Comparison of ENCODE assay signal across 23 cellular contexts in the genomic region with DNA sequence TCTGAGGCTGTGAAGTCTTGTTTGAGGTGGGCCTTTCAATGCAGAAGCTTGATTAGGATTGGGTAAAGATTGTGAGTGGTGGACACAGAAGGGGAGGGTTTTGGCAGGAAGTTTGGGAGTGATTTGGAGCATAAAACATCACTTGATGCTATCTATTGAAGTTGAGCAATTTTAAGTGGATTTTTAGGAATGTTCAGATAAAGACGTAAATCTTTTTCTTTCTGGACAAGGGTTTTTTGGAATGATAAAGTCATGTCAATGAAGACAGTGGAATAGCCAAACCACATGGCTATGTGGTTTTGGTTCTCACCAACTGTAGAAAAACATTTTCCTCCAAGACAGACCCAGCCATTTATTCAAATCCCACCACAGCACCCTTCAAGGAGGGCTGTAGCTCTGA.
A peak's percentile ranks its signal among the peaks of the same experiment; 100 is the strongest.
DNase-seq lines count a peak whose midpoint lies in the region; ATAC-seq, FAIRE-seq and TF ChIP-seq lines count a peak whose summit lies in the region.
"Had no signal": no experiment of that assay in that cellular context is flagged by ENCODE, and none has a peak within 500 bp of the region (broad histone marks: within the 10 kb centered on the region; RNA-seq: fewer than 3 reads in every experiment).

No MANE protein-coding gene starts in this region.

- TF ChIP-seq RAD21 in IMR-90 (IDR thresholded peaks at IDR 0.05; ENCODE audit: low read length): no peak

- H3K4me3 Mint-ChIP-seq in astrocyte (ENCODE audit: unreplicated experiment): no peak overlapping the region
- no peak overlapping the region for H3K4me3 Mint-ChIP-seq in T-helper 2 cell treated with Interferon-gamma antibody and Interleukin-4, amounts not matched to agents 5 μg/mL and 100 μg/mL, for 36 hours
- no peak overlapping the region for H3K4me3 Mint-ChIP-seq in activated naive CD4-positive, alpha-beta T cell treated with anti-CD3 and anti-CD28 coated beads, Interleukin-2, amount 10 ng/mL, durations not matched to agents 7 days and 5 days
- H3K4me3 Mint-ChIP-seq: B cell; CD4-positive, CD25-positive, alpha-beta regulatory T cell; CD8-positive, alpha-beta T cell had no signal

- no peak overlapping the region for H3K18ac ChIP-seq in IMR-90 (ENCODE audit: low read depth, low read length)

- dilution Hi-C loops in IMR-90 (cut with HindIII; ENCODE audit: low sequenced_read_pairs, unreplicated experiment): no loop called here

- H2BK120ac ChIP-seq in IMR-90 (ENCODE audit: low read depth, low read length): peak overlapping the region; percentile 32; the same call in 1 of the 2 replicates

- H3K9me3 Mint-ChIP-seq in astrocyte (ENCODE audit: unreplicated experiment): peaks cover 10% of the 10 kb centered on the region
- H3K9me3 Mint-ChIP-seq in T-helper 2 cell treated with Interferon-gamma antibody and Interleukin-4, amounts not matched to agents 5 μg/mL and 100 μg/mL, for 36 hours: no peaks in the 10 kb centered on the region
- H3K9me3 Mint-ChIP-seq in activated naive CD4-positive, alpha-beta T cell treated with anti-CD3 and anti-CD28 coated beads, Interleukin-2, amount 10 ng/mL, durations not matched to agents 7 days and 5 days: no peaks in the 10 kb centered on the region
- H3K9me3 Mint-ChIP-seq: CD8-positive, alpha-beta T cell had no signal

- H2AK5ac ChIP-seq in IMR-90 (ENCODE audit: low read depth, low read length): no peak overlapping the region

- H3K4ac ChIP-seq in IMR-90 (ENCODE audit: low read depth, low read length): 0 out of 2 replicates have a peak overlapping the region, but pooled peaks have one; percentile 19

- no peak for FAIRE-seq in astrocyte (lab: Jason Lieb, UNC)
- FAIRE-seq: GM12878, GM19239, H1 had no signal

- H3K27ac ChIP-seq in IMR-90 (ENCODE audit: insufficient read depth, low read length) (no peak overlapping the region), astrocyte (ENCODE audit: low read depth, low read length) (no peak overlapping the region)
- H3K27ac ChIP-seq: BLaER1, C4-2B, GM23248 had no signal

- no peak overlapping the region for H2BK15ac ChIP-seq in IMR-90 (ENCODE audit: low read depth, low read length)

- H3K79me1 ChIP-seq in IMR-90 (ENCODE audit: low read depth in 1 of 2, low read length in 2 of 2): no peaks in the 10 kb centered on the region

- in situ Hi-C loops in IMR-90 (cut with MboI; ENCODE audit: low sequenced_read_pairs): no loop called here

- no peak overlapping the region for H3K4me3 ChIP-seq in IMR-90 (ENCODE audit: insufficient read depth, low read depth, low read length)
- H3K4me3 ChIP-seq in astrocyte (ENCODE audit: insufficient read depth, low read depth, low read length): no peak overlapping the region
- H3K4me3 ChIP-seq in fibroblast of the aortic adventitia (ENCODE audit: low read depth, low read length): no peak overlapping the region
- H3K4me3 ChIP-seq: BLaER1, GM12878, GM23248 had no signal

- no peak overlapping the region for H3K4me2 ChIP-seq in IMR-90 (ENCODE audit: low read depth, low read length)
- no peak overlapping the region for H3K4me2 ChIP-seq in astrocyte (ENCODE audit: low read length)
- H3K4me2 ChIP-seq: BLaER1 had no signal

- peaks cover 15% of the 10 kb centered on the region for H3K4me1 Mint-ChIP-seq in astrocyte (ENCODE audit: low read depth, unreplicated experiment)
- no peaks in the 10 kb centered on the region for H3K4me1 Mint-ChIP-seq in T-helper 2 cell treated with Interferon-gamma antibody and Interleukin-4, amounts not matched to agents 5 μg/mL and 100 μg/mL, for 36 hours (ENCODE audit: low read depth)
- no peaks in the 10 kb centered on the region for H3K4me1 Mint-ChIP-seq in activated naive CD4-positive, alpha-beta T cell treated with anti-CD3 and anti-CD28 coated beads, Interleukin-2, amount 10 ng/mL, durations not matched to agents 7 days and 5 days
- H3K4me1 Mint-ChIP-seq: B cell; CD4-positive, CD25-positive, alpha-beta regulatory T cell had no signal

- no peak overlapping the region for H3K56ac ChIP-seq in IMR-90 (ENCODE audit: extremely low read depth, insufficient read depth, low read length)

- H3K27me3 ChIP-seq in IMR-90 (ENCODE audit: control insufficient read depth, insufficient read depth, low read length) (no peaks in the 10 kb centered on the region), astrocyte (ENCODE audit: insufficient read depth, low read length) (no peaks in the 10 kb centered on the region)
- H3K27me3 ChIP-seq: BLaER1 had no signal

- H2AK9ac ChIP-seq in IMR-90 (replicated peaks; ENCODE audit: low read depth, low read length, poor library complexity): no peak overlapping the region

- intact Hi-C loops in IMR-90 (cut with micrococcal nuclease): loop anchor here (5.0 kb wide), 1 partner anchor 485 kb away; no protein-coding TSS in a partner anchor

- H3K36me3 ChIP-seq in IMR-90 (ENCODE audit: control insufficient read depth, insufficient read depth, low read length) (no peaks in the 10 kb centered on the region), astrocyte (ENCODE audit: insufficient read depth, low read length) (no peaks in the 10 kb centered on the region)
- H3K36me3 ChIP-seq: BLaER1 had no signal

- no peak overlapping the region for H3K23ac ChIP-seq in IMR-90 (ENCODE audit: low read depth, low read length)

- no peak overlapping the region for H4K91ac ChIP-seq in IMR-90 (ENCODE audit: insufficient read depth, low read depth, low read length)

- H3K9ac ChIP-seq in IMR-90 (ENCODE audit: low read depth, low read length) (no peak overlapping the region), astrocyte (ENCODE audit: low read length) (no peak overlapping the region)
- H3K9ac ChIP-seq: BLaER1, GM23248 had no signal

- CTCF ChIA-PET in IMR-90 (lab: Yijun Ruan, JAX): no interaction called here
- CTCF ChIA-PET in activated naive CD4-positive, alpha-beta T cell treated with anti-CD3 and anti-CD28 coated beads, Interleukin-2, amount 10 ng/mL, durations not matched to agents 7 days and 5 days (lab: Charles Lee): no interaction called here

- H2AFZ ChIP-seq in IMR-90 (replicated peaks; ENCODE audit: low read length, poor library complexity): no peak overlapping the region
- no peak overlapping the region for H2AFZ ChIP-seq in astrocyte (ENCODE audit: low read depth, low read length)
- H2AFZ ChIP-seq: GM23248 had no signal

- H3K79me2 ChIP-seq in astrocyte (ENCODE audit: insufficient read depth, low read length): no peaks in the 10 kb centered on the region

- no peak overlapping the region for H4K5ac ChIP-seq in IMR-90 (ENCODE audit: low read depth, low read length)

- TF ChIP-seq POLR2A in IMR-90 (IDR thresholded peaks at IDR 0.05; ENCODE audit: low read depth, low read length): no peak

- POLR2A ChIA-PET in IMR-90 (lab: Charles Lee; ENCODE audit: unreplicated experiment): no interaction called here

- H3K27ac Mint-ChIP-seq in astrocyte (ENCODE audit: unreplicated experiment): peak overlapping the region; percentile 1
- no peak overlapping the region for H3K27ac Mint-ChIP-seq in T-helper 2 cell treated with Interferon-gamma antibody and Interleukin-4, amounts not matched to agents 5 μg/mL and 100 μg/mL, for 36 hours
- H3K27ac Mint-ChIP-seq in activated naive CD4-positive, alpha-beta T cell treated with anti-CD3 and anti-CD28 coated beads, Interleukin-2, amount 10 ng/mL, durations not matched to agents 7 days and 5 days: no peak overlapping the region
- H3K27ac Mint-ChIP-seq: B cell; CD4-positive, CD25-positive, alpha-beta regulatory T cell; CD8-positive, alpha-beta T cell had no signal

- H3K27me3 Mint-ChIP-seq in astrocyte (ENCODE audit: low read depth, unreplicated experiment): peaks cover 4% of the 10 kb centered on the region
- no peaks in the 10 kb centered on the region for H3K27me3 Mint-ChIP-seq in T-helper 2 cell treated with Interferon-gamma antibody and Interleukin-4, amounts not matched to agents 5 μg/mL and 100 μg/mL, for 36 hours (ENCODE audit: low read depth)
- no peaks in the 10 kb centered on the region for H3K27me3 Mint-ChIP-seq in activated naive CD4-positive, alpha-beta T cell treated with anti-CD3 and anti-CD28 coated beads, Interleukin-2, amount 10 ng/mL, durations not matched to agents 7 days and 5 days
- H3K27me3 Mint-ChIP-seq: B cell; CD4-positive, CD25-positive, alpha-beta regulatory T cell had no signal

- no peak overlapping the region for H3K14ac ChIP-seq in IMR-90 (replicated peaks; ENCODE audit: low read depth, low read length)

- H3K9me1 ChIP-seq in IMR-90 (ENCODE audit: insufficient read depth, low read length): no peaks in the 10 kb centered on the region

- H4K20me1 ChIP-seq in IMR-90 (ENCODE audit: insufficient read depth, low read length) (no peaks in the 10 kb centered on the region), astrocyte (ENCODE audit: insufficient read depth, low read length) (no peaks in the 10 kb centered on the region)
- H4K20me1 ChIP-seq: BLaER1 had no signal

- H3K9me3 ChIP-seq in IMR-90 (ENCODE audit: control insufficient read depth, insufficient read depth, low read length) (no peaks in the 10 kb centered on the region), astrocyte (ENCODE audit: insufficient read depth, low read depth, low read length) (no peaks in the 10 kb centered on the region)
- H3K9me3 ChIP-seq: BLaER1, Caco-2 had no signal

- no TSS peak for BruUV-seq in IMR-90 (replicated peaks; lab: Mats Ljungman, UMichigan)

- no peaks in the 10 kb centered on the region for H3K4me1 ChIP-seq in IMR-90 (ENCODE audit: control insufficient read depth, insufficient read depth, low read length)
- peaks cover under 1% of the 10 kb centered on the region for H3K4me1 ChIP-seq in astrocyte (ENCODE audit: insufficient read depth, low read length)
- H3K4me1 ChIP-seq: BLaER1, Caco-2 had no signal

- TF ChIP-seq CTCF in IMR-90 (conservative IDR thresholded peaks at IDR 0.05; ENCODE audit: low read depth, low read length) (no peak), astrocyte (IDR thresholded peaks at IDR 0.05; ENCODE audit: insufficient read depth, low read depth, low read length) (no peak), fibroblast of the aortic adventitia (IDR thresholded peaks at IDR 0.05; ENCODE audit: insufficient read depth, low read length) (no peak)

- no peaks in the 10 kb centered on the region for H3K36me3 Mint-ChIP-seq in astrocyte (ENCODE audit: low read depth, unreplicated experiment)
- H3K36me3 Mint-ChIP-seq in T-helper 2 cell treated with Interferon-gamma antibody and Interleukin-4, amounts not matched to agents 5 μg/mL and 100 μg/mL, for 36 hours (ENCODE audit: low read depth): no peaks in the 10 kb centered on the region
- H3K36me3 Mint-ChIP-seq in activated naive CD4-positive, alpha-beta T cell treated with anti-CD3 and anti-CD28 coated beads, Interleukin-2, amount 10 ng/mL, durations not matched to agents 7 days and 5 days: no peaks in the 10 kb centered on the region
- H3K36me3 Mint-ChIP-seq: CD4-positive, CD25-positive, alpha-beta regulatory T cell; CD8-positive, alpha-beta T cell had no signal

- no peak overlapping the region for H2BK5ac ChIP-seq in IMR-90 (ENCODE audit: low read depth, low read length, poor library complexity, severe bottlenecking)

- DNase-seq in IMR-90 (no peak), astrocyte (ENCODE audit: low read depth) (peak; percentile 85), fibroblast of the aortic adventitia (ENCODE audit: low read depth) (peak; percentile 67), NCI-H187 treated with DMSO at 0.1 percent for 48 hours (lab: John Stamatoyannopoulos, UW) (no peak)
- no peak for DNase-seq in T-helper 2 cell treated with Interferon-gamma antibody and Interleukin-4, amounts not matched to agents 5 μg/mL and 100 μg/mL, for 36 hours (ENCODE audit: low spot score)
- no peak for DNase-seq in activated naive CD4-positive, alpha-beta T cell treated with anti-CD3 and anti-CD28 coated beads, Interleukin-2, amount 10 ng/mL, durations not matched to agents 7 days and 5 days
- DNase-seq: Caco-2; CD4-positive, CD25-positive, alpha-beta regulatory T cell; CD8-positive, alpha-beta T cell; DMS153; DND-41; EL; GDM1; GM23248; H7; HCEC 1CT had no signal

- no peak overlapping the region for H4K8ac ChIP-seq in IMR-90 (ENCODE audit: low read depth in 2 of 2, low read length in 2 of 2)

- no peak for ATAC-seq in IMR-90 (ENCODE audit: low read depth)
- no peak for ATAC-seq in HG03354 (IDR thresholded peaks at IDR 0.05; ENCODE audit: poor library complexity, severe bottlenecking, unreplicated experiment)
- ATAC-seq: CD8-positive, alpha-beta T cell; GM12878 had no signal

- WGBS in IMR-90 (ENCODE audit: extremely low coverage in 2 of 2, insufficient read length in 1 of 2), 2 experiments: no CpG with 5 or more reads among the region's 1 CpG

- H2BK20ac ChIP-seq in IMR-90 (ENCODE audit: low read depth, low read length): no peak overlapping the region

Comparison
In these comparisons a context has a peak if more than half of its experiments do, and no peak if none do; other contexts are left out.
1. DNase-seq: peak in astrocyte (single experiment) and fibroblast of the aortic adventitia (single experiment); none in IMR-90 (single experiment), T-helper 2 cell treated with Interferon-gamma antibody and Interleukin-4, amounts not matched to agents 5 μg/mL and 100 μg/mL, for 36 hours (single experiment), NCI-H187 treated with DMSO at 0.1 percent for 48 hours (single experiment) and activated naive CD4-positive, alpha-beta T cell treated with anti-CD3 and anti-CD28 coated beads, Interleukin-2, amount 10 ng/mL, durations not matched to agents 7 days and 5 days (single experiment).